18 cellular contexts compared by ENCODE assay signal in the genomic region with DNA sequence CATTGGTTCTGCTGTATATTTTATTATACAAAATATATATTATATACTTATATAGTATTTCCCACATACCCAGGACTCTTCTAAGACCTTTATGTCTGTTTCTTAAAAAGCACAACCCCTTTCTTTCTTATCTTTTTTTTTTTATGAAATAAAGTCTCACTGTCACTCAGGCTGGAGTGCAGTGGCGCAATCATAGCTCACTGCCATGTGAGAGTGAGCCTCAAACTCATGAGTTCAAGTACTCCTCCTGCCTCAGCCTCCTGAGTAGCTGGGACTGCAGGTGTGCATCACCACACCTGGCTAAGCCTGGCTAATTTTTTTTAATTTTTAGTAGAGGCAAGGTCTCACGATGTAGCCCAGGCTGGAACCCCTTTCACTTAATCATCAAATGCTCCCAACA.
DNase-seq lines count a peak whose midpoint lies in the region; ATAC-seq, FAIRE-seq and TF ChIP-seq lines count a peak whose summit lies in the region.
"Had no signal": no experiment of that assay in that cellular context is flagged by ENCODE, and none has a peak within 500 bp of the region (broad histone marks: within the 10 kb centered on the region; RNA-seq: fewer than 3 reads in every experiment).

No MANE protein-coding gene starts in this region.

- DNase-seq in K562 (ENCODE audit: extremely low read depth in 1 of 4, low spot score in 3 of 4) (no peak), osteocyte (ENCODE audit: extremely low spot score, unreplicated experiment) (peak; percentile 17), upper lobe of left lung (no peak), amygdala (lab: John Stamatoyannopoulos, UW) (no peak), Right ventricle myocardium superior (no peak), aorta (no peak)
- DNase-seq: CD8-positive, alpha-beta memory T cell; Kasumi-1; NCI-H1105; NCI-H1436 treated with DMSO at 0.1 percent for 48 hours; NCI-H187 treated with DMSO at 0.1 percent for 48 hours; NCI-H2107; NCI-H774; PC-9 had no signal

- intact Hi-C loops in K562 (cut with micrococcal nuclease) = no loop called here
- intact Hi-C loops in Right ventricle myocardium superior (cut with DNase I) = loop anchor here (5.0 kb wide), 1 partner anchor 47 kb away; no protein-coding TSS in a partner anchor
- intact Hi-C loops in aorta (cut with DNase I) = loop anchor here (5.0 to 10.0 kb wide), 3 partner anchors 47 to 145 kb away; no protein-coding TSS in a partner anchor

- no peak overlapping the region for H3K27ac ChIP-seq in OCI-LY3 (ENCODE audit: low read length)
- H3K27ac ChIP-seq in K562 (ENCODE audit: extremely low read depth, low read depth, low read length) = no peak overlapping the region
- peak overlapping the region in 3 of 4 donors; percentile 72 to 78 (median 78) for H3K27ac ChIP-seq in upper lobe of left lung
- H3K27ac ChIP-seq in aorta (ENCODE audit: low read depth in 1 of 2, low read length in 2 of 2) = no peak overlapping the region

- POLR2A ChIA-PET in K562 (lab: Yijun Ruan, JAX) = interaction anchor here (0.6 to 2.2 kb wide), 5 partner anchors 18 to 114 kb away, joined by 3 to 14 read pairs (median 3); a partner anchor contains a TSS

- H3K27me3 ChIP-seq in OCI-LY3 (ENCODE audit: low read depth, low read length) (no peaks in the 10 kb centered on the region), K562 (ENCODE audit: control insufficient read depth in 2 of 2, insufficient read depth in 2 of 2, low read length in 2 of 2) (no peaks in the 10 kb centered on the region), upper lobe of left lung (no peaks in the 10 kb centered on the region), aorta (ENCODE audit: control insufficient read depth in 1 of 2, insufficient read depth in 2 of 2, low read length in 1 of 2) (no peaks in the 10 kb centered on the region)

- H3K36me3 Mint-ChIP-seq in osteocyte (ENCODE audit: unreplicated experiment) = no peaks in the 10 kb centered on the region
- H3K36me3 Mint-ChIP-seq: CD8-positive, alpha-beta memory T cell had no signal

- ATAC-seq in K562 (no peak), upper lobe of left lung (ENCODE audit: low FRiP score in 2 of 2) (no peak), Right ventricle myocardium superior (ENCODE audit: poor library complexity) (no peak), aorta (ENCODE audit: low FRiP score) (no peak)
- ATAC-seq: HepG2 had no signal

- 69% methylated on average over 2 of the region's 2 CpGs for WGBS in K562 (ENCODE audit: insufficient coverage, low coverage, missing lambda C conversion rate)
- 94 to 100% methylated on average over 2 of the region's 2 CpGs for WGBS in upper lobe of left lung, 2 donors
- WGBS in aorta, 2 donors = 73 to 82% methylated on average over 2 of the region's 2 CpGs

- CTCF ChIA-PET in K562 (lab: Yijun Ruan, JAX; ENCODE audit: low intra/inter-chr PET ratio) = interaction anchor here (0.5 kb wide), 1 partner anchor 110 kb away, joined by 3 read pairs; a partner anchor contains a TSS

- H3K4me1 Mint-ChIP-seq in osteocyte (ENCODE audit: unreplicated experiment) = peaks cover 60% of the 10 kb centered on the region
- H3K4me1 Mint-ChIP-seq: CD8-positive, alpha-beta memory T cell had no signal

- H3K9ac ChIP-seq in OCI-LY3 (ENCODE audit: low read length) = no peak overlapping the region
- H3K9ac ChIP-seq in K562 (ENCODE audit: insufficient read depth in 1 of 2, low read depth in 2 of 2, low read length in 2 of 2) = no peak overlapping the region

- TF ChIP-seq POLR2A in K562 (conservative IDR thresholded peaks at IDR 0.05) (no peak), upper lobe of left lung (IDR thresholded peaks at IDR 0.05) (no peak)

- H3K4me3 Mint-ChIP-seq in osteocyte (ENCODE audit: unreplicated experiment) = no peak overlapping the region
- H3K4me3 Mint-ChIP-seq: CD14-positive monocyte; CD8-positive, alpha-beta memory T cell had no signal

- H3K36me3 ChIP-seq in OCI-LY3 (replicated peaks; ENCODE audit: low read depth, low read length) = no peaks in the 10 kb centered on the region
- no peaks in the 10 kb centered on the region for H3K36me3 ChIP-seq in K562 (ENCODE audit: control insufficient read depth, insufficient read depth, low read length)
- H3K36me3 ChIP-seq in upper lobe of left lung = no peaks in the 10 kb centered on the region
- H3K36me3 ChIP-seq in aorta (ENCODE audit: control insufficient read depth in 1 of 2, insufficient read depth in 2 of 2, low read length in 1 of 2) = no peaks in the 10 kb centered on the region

- H3K9me3 ChIP-seq in OCI-LY3 (ENCODE audit: insufficient read depth, low read length) (no peaks in the 10 kb centered on the region), K562 (replicated peaks; ENCODE audit: control insufficient read depth, insufficient read depth, low read depth, low read length) (no peaks in the 10 kb centered on the region), upper lobe of left lung (no peaks in the 10 kb centered on the region), aorta (ENCODE audit: control insufficient read depth, low read length) (no peaks in the 10 kb centered on the region)

- H2AFZ ChIP-seq in OCI-LY3 (ENCODE audit: low read depth, low read length) (no peak overlapping the region), K562 (ENCODE audit: low read depth, low read length) (no peak overlapping the region)
- H2AFZ ChIP-seq: PC-9 had no signal

- H4K20me1 ChIP-seq in OCI-LY3 (ENCODE audit: insufficient read depth, low read length) (no peaks in the 10 kb centered on the region), K562 (replicated peaks; ENCODE audit: control insufficient read depth, insufficient read depth, low read length) (no peaks in the 10 kb centered on the region)

- H3K4me2 ChIP-seq in OCI-LY3 (ENCODE audit: low read length) (peak overlapping the region; percentile 81), K562 (ENCODE audit: insufficient read depth, low read length) (no peak overlapping the region)
- H3K4me2 ChIP-seq: PC-9 had no signal

- no peak for FAIRE-seq in K562 (lab: Jason Lieb, UNC)
- FAIRE-seq: H54, HepG2 had no signal

- BruUV-seq in K562 (replicated peaks; lab: Mats Ljungman, UMichigan) = no TSS peak

- H3K27ac Mint-ChIP-seq in osteocyte (ENCODE audit: unreplicated experiment) = no peak overlapping the region
- H3K27ac Mint-ChIP-seq: CD8-positive, alpha-beta memory T cell had no signal

- H3K4me1 ChIP-seq in OCI-LY3 (ENCODE audit: low read length) = peaks cover 54% of the 10 kb centered on the region
- peaks cover 18 to 41% of the 10 kb centered on the region in 2 experiments for H3K4me1 ChIP-seq in K562 (replicated peaks in 1 of 2; ENCODE audit: control insufficient read depth in 2 of 2, insufficient read depth in 2 of 2, low read length in 2 of 2)
- H3K4me1 ChIP-seq in upper lobe of left lung = peaks cover 81 to 91% (median 90%) of the 10 kb centered on the region in 4 donors
- H3K4me1 ChIP-seq in aorta (ENCODE audit: control insufficient read depth in 1 of 2, insufficient read depth in 2 of 2, low read length in 2 of 2) = peaks cover 7 to 12% of the 10 kb centered on the region in 2 donors

- no peaks in the 10 kb centered on the region for H3K9me1 ChIP-seq in K562 (ENCODE audit: control insufficient read depth, insufficient read depth, low read length)

- in situ Hi-C loops in K562 (cut with MboI) = loop anchor here (10.0 kb wide), 1 partner anchor 255 kb away; no protein-coding TSS in a partner anchor

- H3K9me3 Mint-ChIP-seq in osteocyte (ENCODE audit: unreplicated experiment) = no peaks in the 10 kb centered on the region
- H3K9me3 Mint-ChIP-seq: CD14-positive monocyte; CD8-positive, alpha-beta memory T cell had no signal

- TF ChIP-seq EP300 in K562 (IDR thresholded peaks at IDR 0.05; ENCODE audit: low read length) = no peak
- TF ChIP-seq EP300 in upper lobe of left lung (IDR thresholded peaks at IDR 0.05) = no peak

- TF ChIP-seq CTCF in OCI-LY3 (IDR thresholded peaks at IDR 0.05; ENCODE audit: low read depth, low read length) (no peak), K562 (IDR thresholded peaks at IDR 0.05 in 2 of 3, conservative IDR thresholded peaks at IDR 0.05 in 1 of 3; ENCODE audit: insufficient read depth in 2 of 3, low read depth in 1 of 3, low read length in 3 of 3) (no peak), osteocyte (IDR thresholded peaks at IDR 0.05) (no peak), upper lobe of left lung (IDR thresholded peaks at IDR 0.05) (no peak)

- no peaks in the 10 kb centered on the region for H3K79me2 ChIP-seq in OCI-LY3 (ENCODE audit: low read length)
- H3K79me2 ChIP-seq in K562 (ENCODE audit: control insufficient read depth, insufficient read depth, low read length) = no peaks in the 10 kb centered on the region

- no peaks in the 10 kb centered on the region for H3K27me3 Mint-ChIP-seq in osteocyte (ENCODE audit: unreplicated experiment)
- H3K27me3 Mint-ChIP-seq: CD8-positive, alpha-beta memory T cell had no signal

- H3K4me3 ChIP-seq in OCI-LY3 (ENCODE audit: low read length) (no peak overlapping the region), K562 (no peak overlapping the region), upper lobe of left lung (no peak overlapping the region), aorta (ENCODE audit: low read length in 2 of 2) (no peak overlapping the region)
- H3K4me3 ChIP-seq: PC-9 had no signal

- TF ChIP-seq RAD21 in K562 (CRISPR knock-in tag; conservative IDR thresholded peaks at IDR 0.05 in 1 of 2, IDR thresholded peaks at IDR 0.05 in 1 of 2) = no peak

TF ChIP-seq in K562, 482 proteins besides CTCF, POLR2A, EP300 and RAD21 (continues in another document):
- TF ChIP-seq PCBP1 (IDR thresholded peaks at IDR 0.05; ENCODE audit: low read depth, low read length, poor library complexity, severe bottlenecking) (no peak), TRIM24 (IDR thresholded peaks at IDR 0.05) (no peak), GATAD2A (IDR thresholded peaks at IDR 0.05) (no peak), CEBPB (tag; IDR thresholded peaks at IDR 0.05) (peak; percentile 80)
- TF ChIP-seq, protein P1, sequence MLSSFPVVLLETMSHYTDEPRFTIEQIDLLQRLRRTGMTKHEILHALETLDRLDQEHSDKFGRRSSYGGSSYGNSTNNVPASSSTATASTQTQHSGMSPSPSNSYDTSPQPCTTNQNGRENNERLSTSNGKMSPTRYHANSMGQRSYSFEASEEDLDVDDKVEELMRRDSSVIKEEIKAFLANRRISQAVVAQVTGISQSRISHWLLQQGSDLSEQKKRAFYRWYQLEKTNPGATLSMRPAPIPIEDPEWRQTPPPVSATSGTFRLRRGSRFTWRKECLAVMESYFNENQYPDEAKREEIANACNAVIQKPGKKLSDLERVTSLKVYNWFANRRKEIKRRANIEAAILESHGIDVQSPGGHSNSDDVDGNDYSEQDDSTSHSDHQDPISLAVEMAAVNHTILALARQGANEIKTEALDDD (IDR thresholded peaks at IDR 0.05) = no peak

Comparison
In these comparisons a context has a peak if more than half of its experiments do, and no peak if none do; other contexts are left out.
1. H3K27ac ChIP-seq: peak in upper lobe of left lung (3 of 4); none in OCI-LY3 (single experiment), K562 (single experiment) and aorta (0 of 2).